In genomic region chr9:135309763-135310125, GRCh38 we compare ENCODE assay signal across 22 cellular contexts.
"Had no signal": no experiment of that assay in that cellular context is flagged by ENCODE, and none has a peak within 500 bp of the region (broad histone marks: within the 10 kb centered on the region; RNA-seq: fewer than 3 reads in every experiment).

No MANE protein-coding gene starts in this region.

- H3K27me3 ChIP-seq: colonic mucosa, neural progenitor cell had no signal

- H3K9ac ChIP-seq: neural progenitor cell had no signal

- H3K4me1 ChIP-seq: colonic mucosa, neural progenitor cell, spleen, tibial artery had no signal

- ATAC-seq: left cardiac atrium; left ventricle myocardium superior; sciatic nerve; stimulated activated memory B cell treated with anti-CD40 and anti-IgM and Interleukin-4, amounts not matched to agents 10 μg/mL and 1 μg/mL and 100 μg/mL, for 72 hours had no signal

- H3K4me1 Mint-ChIP-seq: stimulated activated memory B cell treated with anti-CD40 and anti-IgM and Interleukin-4, amounts not matched to agents 10 μg/mL and 1 μg/mL and 100 μg/mL, for 72 hours had no signal

- H3K27ac Mint-ChIP-seq: natural killer cell treated with Interleukin-12 subunit alpha and Interleukin-12 subunit beta and Interleukin-15 and Interleukin-18, amount 100 ng/mL, for 72 hours; neural progenitor cell; stimulated activated memory B cell treated with anti-CD40 and anti-IgM and Interleukin-4, amounts not matched to agents 10 μg/mL and 1 μg/mL and 100 μg/mL, for 72 hours; stimulated activated naive CD8-positive, alpha-beta T cell treated with anti-CD3 and anti-CD28 coated beads, Interleukin-15, Interleukin-2, amounts not matched to agents 100 ng/mL and 50 ng/mL, for 24 hours had no signal

- H3K9me3 ChIP-seq: colonic mucosa had no signal

- H3K27ac ChIP-seq: colonic mucosa, hepatocyte, neural progenitor cell, spleen, tibial artery had no signal

- H3K4me3 Mint-ChIP-seq: natural killer cell treated with Interleukin-12 subunit alpha and Interleukin-12 subunit beta and Interleukin-15 and Interleukin-18, amount 100 ng/mL, for 72 hours; neural progenitor cell; stimulated activated memory B cell treated with anti-CD40 and anti-IgM and Interleukin-4, amounts not matched to agents 10 μg/mL and 1 μg/mL and 100 μg/mL, for 72 hours; stimulated activated naive CD8-positive, alpha-beta T cell treated with anti-CD3 and anti-CD28 coated beads, Interleukin-15, Interleukin-2, amounts not matched to agents 100 ng/mL and 50 ng/mL, for 24 hours had no signal

- DNase-seq: colonic mucosa; dermis blood vessel endothelial cell; effector CD4-positive, alpha-beta T cell; foreskin melanocyte; kidney; left cardiac atrium; left ventricle myocardium superior; mesenchymal stem cell; midbrain; occipital lobe; stimulated activated CD4-positive, alpha-beta T cell treated with anti-CD3 and anti-CD28 coated beads, Interleukin-15, amount 100 ng/mL, for 24 hours; stimulated activated CD4-positive, alpha-beta T cell treated with anti-CD3 and anti-CD28 coated beads, Interleukin-1b, Interleukin-23, amount 100 ng/mL, for 48 hours; stimulated activated CD4-positive, alpha-beta T cell treated with anti-CD3 and anti-CD28 coated beads, Interleukin-4, amount 100 ng/mL, for 24 hours; tibial artery had no signal

- H2AFZ ChIP-seq: hepatocyte, neural progenitor cell had no signal

- H3K4me2 ChIP-seq: hepatocyte, neural progenitor cell had no signal

- H3K4me3 ChIP-seq: colonic mucosa, hepatocyte, lung, neural progenitor cell, spleen, tibial artery had no signal

- H3K36me3 ChIP-seq: colonic mucosa, neural progenitor cell, spleen, tibial artery had no signal

- H3K79me2 ChIP-seq: hepatocyte had no signal

- H3K9me3 Mint-ChIP-seq: natural killer cell treated with Interleukin-12 subunit alpha and Interleukin-12 subunit beta and Interleukin-15 and Interleukin-18, amount 100 ng/mL, for 72 hours had no signal

- H3K36me3 Mint-ChIP-seq: neural progenitor cell; stimulated activated memory B cell treated with anti-CD40 and anti-IgM and Interleukin-4, amounts not matched to agents 10 μg/mL and 1 μg/mL and 100 μg/mL, for 72 hours had no signal
